8 cellular contexts compared by ENCODE assay signal in the genomic region with DNA sequence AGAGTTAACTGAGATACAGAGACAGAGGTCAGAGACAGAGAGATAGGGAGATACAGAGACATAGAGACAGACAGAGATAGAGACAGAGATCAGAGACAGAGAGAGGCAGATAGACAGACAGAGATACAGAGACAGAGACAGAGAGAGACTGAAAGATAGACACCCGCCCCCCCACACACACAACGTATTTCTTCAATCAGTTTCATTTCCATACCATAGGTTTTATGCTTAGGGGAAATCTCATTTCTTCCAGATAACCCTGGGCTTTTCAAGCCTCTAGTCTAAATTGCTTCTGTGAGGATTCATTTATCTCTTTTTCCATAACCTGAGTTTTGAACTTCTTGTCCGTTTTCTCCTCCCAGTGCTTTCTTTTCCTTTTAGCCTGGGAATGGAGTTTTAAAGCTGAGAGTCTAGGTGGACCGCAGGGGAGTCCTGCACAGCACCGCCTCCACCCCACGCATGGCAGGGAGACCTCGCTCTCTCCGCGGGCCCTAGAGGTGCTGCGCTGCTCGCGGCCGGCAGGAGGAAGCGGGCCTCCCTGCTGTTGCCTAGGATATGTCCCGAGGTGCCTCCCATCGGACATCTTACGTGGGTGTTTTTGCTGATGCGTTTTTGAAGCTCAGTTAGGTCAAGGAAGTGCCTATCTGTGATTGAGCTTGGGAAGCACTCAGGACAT.
A peak's percentile ranks its signal among the peaks of the same experiment; 100 is the strongest.
DNase-seq lines count a peak whose midpoint lies in the region; ATAC-seq, FAIRE-seq and TF ChIP-seq lines count a peak whose summit lies in the region.

No MANE protein-coding gene starts in this region.

- intact Hi-C loops in esophagus squamous epithelium (cut with DNase I): loop anchor here (10.0 kb wide), 1 partner anchor 477 kb away; no protein-coding TSS in a partner anchor

- TF ChIP-seq POLR2A in esophagus squamous epithelium (IDR thresholded peaks at IDR 0.05): no peak

- FAIRE-seq in bronchial epithelial cell (lab: Jason Lieb, UNC): no peak

- DNase-seq in DMS79 (lab: John Stamatoyannopoulos, UW) (peak; percentile 10), HS-5 (ENCODE audit: low read depth) (peak; percentile 22), T-helper 1 cell (peak in 4 of 5 donors; percentile 7 to 47 (median 18)), bronchial epithelial cell (ENCODE audit: low read depth) (peak; percentile 55), left kidney (ENCODE audit: low read depth, low spot score) (peak; percentile 90), esophagus squamous epithelium (lab: John Stamatoyannopoulos, UW) (no peak)
- peak in 2 of 3 donors; percentile 17 to 18 for DNase-seq in stimulated activated CD4-positive, alpha-beta T cell treated with anti-CD3 and anti-CD28 coated beads, TNF-alpha, amount 100 ng/mL, for 48 hours (ENCODE audit: low read depth in 3 of 3)

- TF ChIP-seq CTCF in bronchial epithelial cell (IDR thresholded peaks at IDR 0.05; ENCODE audit: insufficient read depth, low read length, severe bottlenecking) (peak; percentile 47), esophagus squamous epithelium (IDR thresholded peaks at IDR 0.05) (peak in 3 of 6 experiments; percentile 26 to 31 (median 27))

- WGBS in esophagus squamous epithelium, 2 donors: 7 to 9% methylated on average over 10 to 12 of the region's 18 CpGs

- H3K36me3 ChIP-seq in bronchial epithelial cell (ENCODE audit: control insufficient read depth, insufficient read depth, low read length) (no peaks in the 10 kb centered on the region), esophagus squamous epithelium (no peaks in the 10 kb centered on the region)

- peak; percentile 83 for ATAC-seq in GM21360 (IDR thresholded peaks at IDR 0.05; ENCODE audit: unreplicated experiment)

- H3K4me1 ChIP-seq in esophagus squamous epithelium: peaks cover 0 to 19% (median 3%) of the 10 kb centered on the region in 3 donors

- H3K9me3 ChIP-seq in esophagus squamous epithelium: no peaks in the 10 kb centered on the region

- no peak overlapping the region for H3K4me3 ChIP-seq in bronchial epithelial cell (ENCODE audit: low read depth, low read length)
- peak overlapping the region in 2 of 4 donors; percentile 32 to 57 for H3K4me3 ChIP-seq in esophagus squamous epithelium

- no peak overlapping the region for H3K27ac ChIP-seq in esophagus squamous epithelium

- H3K27me3 ChIP-seq in bronchial epithelial cell (ENCODE audit: control insufficient read depth, insufficient read depth, low read length): peaks cover 4% of the 10 kb centered on the region
- peaks cover 0 to 54% (median 0%) of the 10 kb centered on the region in 4 donors for H3K27me3 ChIP-seq in esophagus squamous epithelium
